1 cellular context compared by ENCODE assay signal in the genomic region with DNA sequence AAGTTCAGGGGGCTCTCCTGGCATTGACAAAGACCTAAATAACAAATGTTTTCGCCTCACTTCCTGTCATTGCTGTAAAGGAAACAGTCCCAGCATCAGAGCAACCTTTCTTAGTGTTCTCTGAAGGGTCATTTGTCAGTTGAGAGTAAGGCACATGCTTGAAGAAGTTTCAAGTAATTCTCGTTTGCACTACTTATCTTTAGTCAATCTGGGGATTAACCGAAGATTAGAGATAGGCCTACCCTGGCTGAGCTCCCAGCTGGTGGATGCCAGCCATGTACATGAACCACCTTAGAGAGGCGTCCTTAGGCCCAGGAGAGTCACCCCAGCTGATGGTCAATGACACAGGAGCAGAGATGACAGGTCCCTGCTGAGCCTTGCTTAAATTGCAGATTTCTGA.
TF ChIP-seq lines count a peak whose summit lies in the region.

No MANE protein-coding gene starts in this region.

TF ChIP-seq in K562, 482 proteins besides CTCF, POLR2A, EP300 and RAD21 (continued from another document):
- TF ChIP-seq, protein P1, sequence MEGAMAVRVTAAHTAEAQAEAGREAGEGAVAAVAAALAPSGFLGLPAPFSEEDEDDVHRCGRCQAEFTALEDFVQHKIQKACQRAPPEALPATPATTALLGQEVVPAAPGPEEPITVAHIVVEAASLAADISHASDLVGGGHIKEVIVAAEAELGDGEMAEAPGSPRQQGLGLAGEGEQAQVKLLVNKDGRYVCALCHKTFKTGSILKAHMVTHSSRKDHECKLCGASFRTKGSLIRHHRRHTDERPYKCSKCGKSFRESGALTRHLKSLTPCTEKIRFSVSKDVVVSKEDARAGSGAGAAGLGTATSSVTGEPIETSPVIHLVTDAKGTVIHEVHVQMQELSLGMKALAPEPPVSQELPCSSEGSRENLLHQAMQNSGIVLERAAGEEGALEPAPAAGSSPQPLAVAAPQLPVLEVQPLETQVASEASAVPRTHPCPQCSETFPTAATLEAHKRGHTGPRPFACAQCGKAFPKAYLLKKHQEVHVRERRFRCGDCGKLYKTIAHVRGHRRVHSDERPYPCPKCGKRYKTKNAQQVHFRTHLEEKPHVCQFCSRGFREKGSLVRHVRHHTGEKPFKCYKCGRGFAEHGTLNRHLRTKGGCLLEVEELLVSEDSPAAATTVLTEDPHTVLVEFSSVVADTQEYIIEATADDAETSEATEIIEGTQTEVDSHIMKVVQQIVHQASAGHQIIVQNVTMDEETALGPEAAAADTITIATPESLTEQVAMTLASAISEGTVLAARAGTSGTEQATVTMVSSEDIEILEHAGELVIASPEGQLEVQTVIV (CRISPR knock-in tag; IDR thresholded peaks at IDR 0.05; ENCODE audit: borderline replicate concordance), result no peak
- TF ChIP-seq ZNF274 (IDR thresholded peaks at IDR 0.05; ENCODE audit: borderline replicate concordance, low read depth, low read length), result no peak
- no peak for TF ChIP-seq SP1 (CRISPR knock-in tag; IDR thresholded peaks at IDR 0.05)
- TF ChIP-seq BDP1 (IDR thresholded peaks at IDR 0.05; ENCODE audit: insufficient read depth, insufficient read length), result no peak
- no peak for TF ChIP-seq TCF7 (IDR thresholded peaks at IDR 0.05; ENCODE audit: borderline replicate concordance)
- no peak for TF ChIP-seq PTTG1 (tag; IDR thresholded peaks at IDR 0.05; ENCODE audit: low read depth)
- TF ChIP-seq, protein P2, sequence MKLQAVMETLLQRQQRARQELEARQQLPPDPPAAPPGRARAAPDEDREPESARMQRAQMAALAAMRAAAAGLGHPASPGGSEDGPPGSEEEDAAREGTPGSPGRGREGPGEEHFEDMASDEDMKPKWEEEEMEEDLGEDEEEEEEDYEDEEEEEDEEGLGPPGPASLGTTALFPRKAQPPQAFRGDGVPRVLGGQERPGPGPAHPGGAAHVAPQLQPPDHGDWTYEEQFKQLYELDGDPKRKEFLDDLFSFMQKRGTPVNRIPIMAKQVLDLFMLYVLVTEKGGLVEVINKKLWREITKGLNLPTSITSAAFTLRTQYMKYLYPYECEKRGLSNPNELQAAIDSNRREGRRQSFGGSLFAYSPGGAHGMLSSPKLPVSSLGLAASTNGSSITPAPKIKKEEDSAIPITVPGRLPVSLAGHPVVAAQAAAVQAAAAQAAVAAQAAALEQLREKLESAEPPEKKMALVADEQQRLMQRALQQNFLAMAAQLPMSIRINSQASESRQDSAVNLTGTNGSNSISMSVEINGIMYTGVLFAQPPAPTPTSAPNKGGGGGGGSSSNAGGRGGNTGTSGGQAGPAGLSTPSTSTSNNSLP (IDR thresholded peaks at IDR 0.05; ENCODE audit: borderline replicate concordance, low read depth, low read length), result no peak
- no peak for TF ChIP-seq TEAD4 (IDR thresholded peaks at IDR 0.05; ENCODE audit: low read length)
- TF ChIP-seq TEAD4 (CRISPR knock-in tag; IDR thresholded peaks at IDR 0.05; ENCODE audit: borderline replicate concordance), result no peak
- no peak for TF ChIP-seq ZNF830 (CRISPR knock-in tag; IDR thresholded peaks at IDR 0.05)
- no peak for TF ChIP-seq U2AF2 (optimal IDR thresholded peaks at IDR 0.05; ENCODE audit: low read depth, low read length)
TF ChIP-seq in K562: peak in this region for 0.
